In the genomic region with DNA sequence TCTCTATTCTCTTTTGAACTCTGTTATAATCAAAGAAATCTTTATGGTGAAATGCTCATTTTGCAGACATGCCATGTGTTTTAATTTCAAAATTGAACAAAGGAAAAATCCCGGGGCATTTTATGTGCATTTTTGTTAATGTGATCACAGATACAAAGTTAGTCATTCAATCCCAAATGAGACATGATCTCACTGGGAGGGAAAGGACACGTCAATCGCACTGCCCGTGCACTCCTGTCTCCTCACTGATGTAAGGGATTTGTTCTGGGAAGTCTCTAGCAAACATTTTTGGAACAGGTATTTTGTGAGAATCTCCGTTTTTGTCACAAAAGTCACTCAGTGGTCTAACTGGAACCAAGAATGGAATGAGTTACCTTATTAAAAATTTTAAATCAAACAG, we compare ENCODE assay signal across 31 cellular contexts.
"Had no signal": no experiment of that assay in that cellular context is flagged by ENCODE, and none has a peak within 500 bp of the region (broad histone marks: within the 10 kb centered on the region; RNA-seq: fewer than 3 reads in every experiment).

No MANE protein-coding gene starts in this region.

- ATAC-seq: left cardiac atrium; left lobe of liver; lower lobe of right lung; natural killer cell; right lobe of liver; stimulated activated naive B cell treated with anti-CD40 and anti-IgM and Interleukin-4, amounts not matched to agents 10 μg/mL and 1 μg/mL and 100 μg/mL, for 72 hours; stimulated activated naive CD8-positive, alpha-beta T cell treated with anti-CD3 and anti-CD28 coated beads, Interleukin-15, Interleukin-2, amounts not matched to agents 100 U/mL and 50 U/mL, for 24 hours; upper lobe of right lung had no signal

- H3K4me3 Mint-ChIP-seq: mesothelial cell of epicardium; naive B cell; natural killer cell; nephron progenitor cell; neural progenitor cell; stimulated activated naive B cell treated with anti-CD40 and anti-IgM and Interleukin-4, amounts not matched to agents 10 μg/mL and 1 μg/mL and 100 μg/mL, for 72 hours had no signal

- H3K9ac ChIP-seq: neural progenitor cell had no signal

- H3K4me1 Mint-ChIP-seq: naive B cell; natural killer cell; nephron progenitor cell; neural progenitor cell; stimulated activated naive B cell treated with anti-CD40 and anti-IgM and Interleukin-4, amounts not matched to agents 10 μg/mL and 1 μg/mL and 100 μg/mL, for 72 hours had no signal

- H3K27ac ChIP-seq: lower lobe of right lung, neural progenitor cell, neutrophil, ovary, right atrium auricular region, right lobe of liver, stomach, testis, thyroid gland, transverse colon, upper lobe of right lung had no signal

- H3K9me3 ChIP-seq: lower lobe of right lung, neutrophil, ovary, right atrium auricular region, right lobe of liver, stomach, testis, thyroid gland, transverse colon, upper lobe of right lung had no signal

- H3K4me1 ChIP-seq: lower lobe of right lung, neural progenitor cell, right atrium auricular region, right lobe of liver, thyroid gland, transverse colon, upper lobe of right lung had no signal

- H3K27ac Mint-ChIP-seq: mesothelial cell of epicardium; naive B cell; natural killer cell; nephron progenitor cell; neural progenitor cell; progenitor cell of endocrine pancreas; stimulated activated naive B cell treated with anti-CD40 and anti-IgM and Interleukin-4, amounts not matched to agents 10 μg/mL and 1 μg/mL and 100 μg/mL, for 72 hours had no signal

- H3K36me3 ChIP-seq: lower lobe of right lung, neural progenitor cell, neutrophil, ovary, right atrium auricular region, right lobe of liver, stomach, thyroid gland, transverse colon, upper lobe of right lung had no signal

- H3K36me3 Mint-ChIP-seq: mesothelial cell of epicardium, naive B cell, natural killer cell, neural progenitor cell had no signal

- H3K27me3 ChIP-seq: neural progenitor cell, ovary, right atrium auricular region, right lobe of liver, stomach, testis, thyroid gland, transverse colon, upper lobe of right lung had no signal

- DNase-seq: hippocampal formation; kidney glomerular epithelial cell; left cardiac atrium; lower lobe of right lung; mammary epithelial cell; mesendoderm; naive B cell; natural killer cell; nephron progenitor cell; occipital lobe; ovary; right lobe of liver; stimulated activated CD4-positive, alpha-beta T cell treated with anti-CD3 and anti-CD28 coated beads, Interleukin-12 subunit alpha, Interleukin-12 subunit beta, amount 100 ng/mL, for 4 hours; stimulated activated CD4-positive, alpha-beta T cell treated with anti-CD3 and anti-CD28 coated beads, Interleukin-15, amount 100 ng/mL, for 24 hours; stimulated activated CD4-positive, alpha-beta T cell treated with anti-CD3 and anti-CD28 coated beads, Interleukin-2, amount 100 ng/mL, for 24 hours; stimulated activated CD4-positive, alpha-beta T cell treated with anti-CD3 and anti-CD28 coated beads, Interleukin-4, amount 100 ng/mL, for 1 hour; stimulated activated naive B cell treated with anti-CD40 and anti-IgM and Interleukin-4, amounts not matched to agents 10 μg/mL and 1 μg/mL and 100 μg/mL, for 72 hours; stimulated activated naive CD8-positive, alpha-beta T cell treated with anti-CD3 and anti-CD28 coated beads, Interleukin-15, Interleukin-2, amounts not matched to agents 100 U/mL and 50 U/mL, for 24 hours; stomach; testis; thyroid gland; transverse colon; upper lobe of right lung had no signal

- H3K4me3 ChIP-seq: lower lobe of right lung, neural progenitor cell, ovary, right atrium auricular region, right lobe of liver, stomach, testis, thyroid gland, transverse colon, upper lobe of right lung had no signal

- H3K4me2 ChIP-seq: neural progenitor cell had no signal

- H2AFZ ChIP-seq: neural progenitor cell had no signal

- H3K27me3 Mint-ChIP-seq: progenitor cell of endocrine pancreas had no signal

- FAIRE-seq: keratinocyte, urothelium cell line had no signal

- H3K9me3 Mint-ChIP-seq: mesothelial cell of epicardium, natural killer cell had no signal
